In the genomic region with DNA sequence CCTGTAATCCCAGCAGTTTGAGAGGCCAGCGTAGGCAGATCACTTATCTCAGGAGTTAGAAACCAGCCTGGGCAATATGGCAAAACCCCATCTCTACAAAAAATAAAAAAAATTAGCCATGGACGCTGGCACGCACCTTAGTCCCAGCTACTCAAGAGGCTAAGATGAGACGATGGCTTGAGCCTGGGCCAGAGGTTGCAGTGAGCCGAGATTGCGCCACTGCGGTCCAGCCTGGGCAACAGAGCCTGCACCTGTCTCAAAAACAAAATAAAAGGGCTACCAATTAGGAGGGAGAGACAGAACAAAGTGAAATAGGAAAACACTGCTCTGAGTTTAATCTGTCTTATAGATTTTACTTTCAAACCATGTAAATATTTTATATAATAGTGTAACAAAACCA, we compare ENCODE assay signal across 22 cellular contexts.
"Had no signal": no experiment of that assay in that cellular context is flagged by ENCODE, and none has a peak within 500 bp of the region (broad histone marks: within the 10 kb centered on the region; RNA-seq: fewer than 3 reads in every experiment).

No MANE protein-coding gene starts in this region.

- H3K27ac Mint-ChIP-seq: activated CD4-positive, alpha-beta T cell treated with anti-CD3 and anti-CD28 coated beads, Interleukin-2, amount 10 ng/mL, durations not matched to agents 24 days and 14 days; endodermal cell; neural progenitor cell had no signal

- H3K4me3 Mint-ChIP-seq: activated CD4-positive, alpha-beta T cell treated with anti-CD3 and anti-CD28 coated beads, Interleukin-2, amount 10 ng/mL, durations not matched to agents 24 days and 14 days; activated naive CD8-positive, alpha-beta T cell; endodermal cell; naive B cell; neural progenitor cell had no signal

- H3K4me2 ChIP-seq: neural progenitor cell had no signal

- H3K9me3 Mint-ChIP-seq: activated CD4-positive, alpha-beta T cell treated with anti-CD3 and anti-CD28 coated beads, Interleukin-2, amount 10 ng/mL, durations not matched to agents 24 days and 14 days had no signal

- H3K27ac ChIP-seq: breast epithelium, coronary artery, esophagus squamous epithelium, gastroesophageal sphincter, neural progenitor cell, tibial artery, uterus had no signal

- H3K36me3 ChIP-seq: breast epithelium, esophagus squamous epithelium, gastroesophageal sphincter, neural progenitor cell, tibial artery, uterus had no signal

- H3K4me3 ChIP-seq: breast epithelium, coronary artery, esophagus squamous epithelium, gastroesophageal sphincter, lung, neural progenitor cell, tibial artery, uterus had no signal

- DNase-seq: activated CD4-positive, alpha-beta T cell treated with anti-CD3 and anti-CD28 coated beads, Interleukin-2, amount 10 ng/mL, durations not matched to agents 24 days and 14 days; activated gamma-delta T cell treated with Interleukin-2 at 50 U/mL for 16 hours; activated T-cell treated with anti-CD3 and anti-CD28 coated beads, Interleukin-2, amount 50 U/mL, for 1 hour; amniotic stem cell; endodermal cell; esophagus squamous epithelium; islet precursor cell; left colon; naive B cell; posterior cingulate gyrus; retina; stimulated activated CD4-positive, alpha-beta T cell treated with anti-CD3 and anti-CD28 coated beads, Interleukin-4, amount 100 ng/mL, for 24 hours; stimulated activated naive CD8-positive, alpha-beta T cell treated with anti-CD3 and anti-CD28 coated beads, Interleukin-15, Interleukin-2, amounts not matched to agents 100 U/mL and 50 U/mL, for 24 hours; tibial artery; uterus had no signal

- H3K27me3 Mint-ChIP-seq: activated CD4-positive, alpha-beta T cell treated with anti-CD3 and anti-CD28 coated beads, Interleukin-2, amount 10 ng/mL, durations not matched to agents 24 days and 14 days; activated naive CD8-positive, alpha-beta T cell; naive B cell had no signal

- ATAC-seq: activated CD4-positive, CD25-positive, alpha-beta regulatory T cell treated with anti-CD3 and anti-CD28 coated beads, Interleukin-2, amount 50 U/mL, for 24 hours; gastroesophageal sphincter; left colon; stimulated activated naive CD8-positive, alpha-beta T cell treated with anti-CD3 and anti-CD28 coated beads, Interleukin-15, Interleukin-2, amounts not matched to agents 100 U/mL and 50 U/mL, for 24 hours had no signal

- H3K9ac ChIP-seq: neural progenitor cell had no signal

- H3K27me3 ChIP-seq: breast epithelium, esophagus squamous epithelium, gastroesophageal sphincter, neural progenitor cell, tibial artery, uterus had no signal

- H3K9me3 ChIP-seq: breast epithelium, esophagus squamous epithelium, gastroesophageal sphincter, tibial artery, uterus had no signal

- H2AFZ ChIP-seq: neural progenitor cell had no signal
